In genomic region chrX:151551176-151551575, GRCh38 we compare ENCODE assay signal across 5 cellular contexts. TPM values are rescaled to one million over a fixed set of nuclear protein-coding genes. Genes with fewer than 3 reads are reported as not detected.
"Had no signal": no experiment of that assay in that cellular context is flagged by ENCODE, and none has a peak within 500 bp of the region (broad histone marks: within the 10 kb centered on the region; RNA-seq: fewer than 3 reads in every experiment).

No MANE protein-coding gene starts in this region.

RNA-seq across cellular contexts. Expression of gene PASD1, which starts 12.3 kb away (rescaled TPM):
- total RNA-seq: GM23248, H4, H7, H9, HFFc6 had no signal
